ENCODE assay signal across 15 cellular contexts in genomic region chr2:48528431-48528830, GRCh38. TPM values are rescaled to one million over a fixed set of nuclear protein-coding genes. Genes with fewer than 3 reads are reported as not detected.
A peak's percentile ranks its signal among the peaks of the same experiment; 100 is the strongest.
DNase-seq lines count a peak whose midpoint lies in the region; ATAC-seq and TF ChIP-seq lines count a peak whose summit lies in the region.
"Had no signal": no experiment of that assay in that cellular context is flagged by ENCODE, and none has a peak within 500 bp of the region (broad histone marks: within the 10 kb centered on the region; RNA-seq: fewer than 3 reads in every experiment).

No MANE protein-coding gene starts in this region.

- no peaks in the 10 kb centered on the region for H3K36me3 ChIP-seq in stomach smooth muscle (ENCODE audit: control insufficient read depth in 2 of 2, insufficient read depth in 2 of 2, low read length in 2 of 2)
- no peaks in the 10 kb centered on the region for H3K36me3 ChIP-seq in mucosa of descending colon (ENCODE audit: low read depth)
- H3K36me3 ChIP-seq: brain microvascular endothelial cell, thoracic aorta had no signal

- no peaks in the 10 kb centered on the region for H3K9me3 Mint-ChIP-seq in activated CD4-positive, alpha-beta memory T cell treated with anti-CD3 and anti-CD28 coated beads, Interleukin-2, amount 10 ng/mL, durations not matched to agents 7 days and 5 days
- H3K9me3 Mint-ChIP-seq in activated CD4-positive, alpha-beta memory T cell treated with anti-CD3 and anti-CD28 coated beads for 36 hours: no peaks in the 10 kb centered on the region
- H3K9me3 Mint-ChIP-seq in activated T-helper 17 cell treated with anti-CD3 and anti-CD28 coated beads, Interleukin-2, amount 50 U/mL, for 72 hours: no peaks in the 10 kb centered on the region
- no peaks in the 10 kb centered on the region for H3K9me3 Mint-ChIP-seq in naive B cell

- peaks cover 34% of the 10 kb centered on the region for H3K4me1 ChIP-seq in stomach smooth muscle (ENCODE audit: control insufficient read depth, insufficient read depth, low read length)
- H3K4me1 ChIP-seq in mucosa of descending colon (ENCODE audit: low read depth): peaks cover 7% of the 10 kb centered on the region

- CTCF ChIA-PET in activated CD4-positive, alpha-beta memory T cell treated with anti-CD3 and anti-CD28 coated beads, Interleukin-2, amount 10 ng/mL, durations not matched to agents 7 days and 5 days (lab: Charles Lee): no interaction called here
- CTCF ChIA-PET in activated CD4-positive, alpha-beta memory T cell treated with anti-CD3 and anti-CD28 coated beads for 36 hours (lab: Charles Lee): no interaction called here

- H3K9ac ChIP-seq in stomach smooth muscle (ENCODE audit: low read length in 2 of 2): no peak overlapping the region

- DNase-seq in activated CD4-positive, alpha-beta memory T cell treated with anti-CD3 and anti-CD28 coated beads, Interleukin-2, amount 10 ng/mL, durations not matched to agents 7 days and 5 days: no peak
- DNase-seq in activated CD4-positive, alpha-beta memory T cell treated with anti-CD3 and anti-CD28 coated beads for 36 hours: no peak
- DNase-seq in naive B cell (no peak), hepatic stellate cell (ENCODE audit: low spot score) (no peak), mucosa of descending colon (no peak), kidney glomerular epithelial cell (lab: John Stamatoyannopoulos, UW) (no peak)
- DNase-seq: activated CD4-positive, alpha-beta T cell treated with anti-CD3 and anti-CD28 coated beads for 36 hours; activated naive CD4-positive, alpha-beta T cell treated with anti-CD3 and anti-CD28 coated beads, Interleukin-2, amount 50 U/mL, for 16 hours; brain microvascular endothelial cell; DMS79; NCI-H1436 treated with DMSO at 0.1 percent for 48 hours had no signal

- peaks cover 10% of the 10 kb centered on the region for H3K36me3 Mint-ChIP-seq in activated CD4-positive, alpha-beta memory T cell treated with anti-CD3 and anti-CD28 coated beads, Interleukin-2, amount 10 ng/mL, durations not matched to agents 7 days and 5 days (ENCODE audit: low read depth)
- H3K36me3 Mint-ChIP-seq in activated CD4-positive, alpha-beta memory T cell treated with anti-CD3 and anti-CD28 coated beads for 36 hours: peaks cover 7% of the 10 kb centered on the region
- peaks cover 8% of the 10 kb centered on the region for H3K36me3 Mint-ChIP-seq in activated T-helper 17 cell treated with anti-CD3 and anti-CD28 coated beads, Interleukin-2, amount 50 U/mL, for 72 hours (ENCODE audit: low read depth)
- peaks cover 0 to 7% of the 10 kb centered on the region in 2 donors for H3K36me3 Mint-ChIP-seq in naive B cell

- no peaks in the 10 kb centered on the region for H3K27me3 ChIP-seq in stomach smooth muscle (ENCODE audit: control insufficient read depth in 1 of 2, insufficient read depth in 2 of 2, low read length in 2 of 2)
- H3K27me3 ChIP-seq: brain microvascular endothelial cell had no signal

- H3K4me3 ChIP-seq in stomach smooth muscle (ENCODE audit: low read length in 2 of 2) (no peak overlapping the region), mucosa of descending colon (no peak overlapping the region)

- POLR2A ChIA-PET in activated CD4-positive, alpha-beta memory T cell treated with anti-CD3 and anti-CD28 coated beads, Interleukin-2, amount 10 ng/mL, durations not matched to agents 7 days and 5 days (lab: Charles Lee): no interaction called here
- POLR2A ChIA-PET in activated CD4-positive, alpha-beta memory T cell treated with anti-CD3 and anti-CD28 coated beads for 36 hours (lab: Charles Lee): no interaction called here

- peaks cover 15% of the 10 kb centered on the region for H3K4me1 Mint-ChIP-seq in activated CD4-positive, alpha-beta memory T cell treated with anti-CD3 and anti-CD28 coated beads, Interleukin-2, amount 10 ng/mL, durations not matched to agents 7 days and 5 days
- peaks cover 17% of the 10 kb centered on the region for H3K4me1 Mint-ChIP-seq in activated CD4-positive, alpha-beta memory T cell treated with anti-CD3 and anti-CD28 coated beads for 36 hours (ENCODE audit: low read depth)
- H3K4me1 Mint-ChIP-seq in activated T-helper 17 cell treated with anti-CD3 and anti-CD28 coated beads, Interleukin-2, amount 50 U/mL, for 72 hours: peaks cover 4% of the 10 kb centered on the region
- H3K4me1 Mint-ChIP-seq in naive B cell: peaks cover 20 to 23% (median 21%) of the 10 kb centered on the region in 3 donors

- no peak for TF ChIP-seq CTCF in mucosa of descending colon (IDR thresholded peaks at IDR 0.05)

- peak overlapping the region; percentile 84 for H3K27ac ChIP-seq in stomach smooth muscle (ENCODE audit: low read length)
- H3K27ac ChIP-seq: brain microvascular endothelial cell, C4-2B had no signal

- H3K27ac Mint-ChIP-seq in activated CD4-positive, alpha-beta memory T cell treated with anti-CD3 and anti-CD28 coated beads, Interleukin-2, amount 10 ng/mL, durations not matched to agents 7 days and 5 days: no peak overlapping the region
- H3K27ac Mint-ChIP-seq in activated CD4-positive, alpha-beta memory T cell treated with anti-CD3 and anti-CD28 coated beads for 36 hours: no peak overlapping the region
- no peak overlapping the region for H3K27ac Mint-ChIP-seq in activated T-helper 17 cell treated with anti-CD3 and anti-CD28 coated beads, Interleukin-2, amount 50 U/mL, for 72 hours
- no peak overlapping the region for H3K27ac Mint-ChIP-seq in naive B cell
- H3K27ac Mint-ChIP-seq: activated CD4-positive, alpha-beta T cell treated with anti-CD3 and anti-CD28 coated beads for 36 hours had no signal

- H3K9me3 ChIP-seq in stomach smooth muscle (ENCODE audit: control insufficient read depth in 2 of 2, low read length in 2 of 2) (no peaks in the 10 kb centered on the region), mucosa of descending colon (no peaks in the 10 kb centered on the region)
- H3K9me3 ChIP-seq: thoracic aorta had no signal

- H3K4me3 Mint-ChIP-seq in activated CD4-positive, alpha-beta memory T cell treated with anti-CD3 and anti-CD28 coated beads, Interleukin-2, amount 10 ng/mL, durations not matched to agents 7 days and 5 days: peak overlapping the region; percentile 27
- H3K4me3 Mint-ChIP-seq in activated CD4-positive, alpha-beta memory T cell treated with anti-CD3 and anti-CD28 coated beads for 36 hours: no peak overlapping the region
- H3K4me3 Mint-ChIP-seq in activated T-helper 17 cell treated with anti-CD3 and anti-CD28 coated beads, Interleukin-2, amount 50 U/mL, for 72 hours: peak overlapping the region; percentile 83
- H3K4me3 Mint-ChIP-seq in naive B cell: peak overlapping the region in 5 of 8 donors; percentile 18 to 83 (median 52)

- intact Hi-C loops in activated CD4-positive, alpha-beta memory T cell treated with anti-CD3 and anti-CD28 coated beads for 36 hours (cut with micrococcal nuclease): no loop called here
- intact Hi-C loops in mucosa of descending colon (cut with DNase I, micrococcal nuclease): loop anchor here in 1 of 2 donors (5.0 kb wide), 1 partner anchor 46 kb away; no protein-coding TSS in a partner anchor

- ATAC-seq in activated T-helper 17 cell treated with anti-CD3 and anti-CD28 coated beads, Interleukin-2, amount 50 U/mL, for 72 hours (replicated peaks): no peak
- ATAC-seq in naive B cell (ENCODE audit: low read depth in 2 of 2) (no peak), mucosa of descending colon (no peak)
- ATAC-seq: activated CD4-positive, alpha-beta T cell treated with anti-CD3 and anti-CD28 coated beads for 36 hours had no signal

- H3K27me3 Mint-ChIP-seq in activated CD4-positive, alpha-beta memory T cell treated with anti-CD3 and anti-CD28 coated beads, Interleukin-2, amount 10 ng/mL, durations not matched to agents 7 days and 5 days: peaks cover 4% of the 10 kb centered on the region
- no peaks in the 10 kb centered on the region for H3K27me3 Mint-ChIP-seq in activated CD4-positive, alpha-beta memory T cell treated with anti-CD3 and anti-CD28 coated beads for 36 hours
- H3K27me3 Mint-ChIP-seq in activated T-helper 17 cell treated with anti-CD3 and anti-CD28 coated beads, Interleukin-2, amount 50 U/mL, for 72 hours: no peaks in the 10 kb centered on the region
- H3K27me3 Mint-ChIP-seq in naive B cell: peaks cover 5 to 13% (median 6%) of the 10 kb centered on the region in 3 donors

RNA-seq across cellular contexts. Expression of gene STON1, which starts 1.5 kb away (rescaled TPM):
- 1 to 10 TPM; 2.1 to 3.0 TPM for total RNA-seq in activated CD4-positive, alpha-beta memory T cell treated with anti-CD3 and anti-CD28 coated beads, Interleukin-2, amount 10 ng/mL, durations not matched to agents 7 days and 5 days
- total RNA-seq in activated CD4-positive, alpha-beta memory T cell treated with anti-CD3 and anti-CD28 coated beads for 36 hours: 1 to 10 TPM; 1.2 TPM
- total RNA-seq in activated T-helper 17 cell treated with anti-CD3 and anti-CD28 coated beads, Interleukin-2, amount 50 U/mL, for 72 hours: 1 to 10 TPM; 3.0 to 4.2 TPM
- polyA plus RNA-seq in naive B cell (ENCODE audit: low read depth in 6 of 6): under 1 TPM in 2 of 6 donors, not detected in 4; 0.13 to 0.14 TPM
- total RNA-seq in mucosa of descending colon: 100 to 1,000 TPM in 1 of 3 donors, 1 to 10 TPM in 2; 5.5 to 118 (median 6.0) TPM
